ENCODE assay signal across 8 cellular contexts in genomic region chrX:53009032-53009431, GRCh38. TPM values are rescaled to one million over a fixed set of nuclear protein-coding genes. Genes with fewer than 3 reads are reported as not detected.
"Had no signal": no experiment of that assay in that cellular context is flagged by ENCODE, and none has a peak within 500 bp of the region (broad histone marks: within the 10 kb centered on the region; RNA-seq: fewer than 3 reads in every experiment).

No MANE protein-coding gene starts in this region.

- ATAC-seq: GM12878 had no signal

- FAIRE-seq: GM12878, GM12891, GM12892, GM18507, GM19239 had no signal

- H3K4me3 ChIP-seq: GM12878 had no signal

- DNase-seq: GDM1, GF-D8 had no signal

RNA-seq across cellular contexts. Expression of gene GPR173, which starts 39.6 kb away (rescaled TPM):
- total RNA-seq: G401 had no signal
